In genomic region chr9:96243798-96244197, GRCh38 we compare ENCODE assay signal across 35 cellular contexts. TPM values are rescaled to one million over a fixed set of nuclear protein-coding genes. Genes with fewer than 3 reads are reported as not detected.
"Had no signal": no experiment of that assay in that cellular context is flagged by ENCODE, and none has a peak within 500 bp of the region (broad histone marks: within the 10 kb centered on the region; RNA-seq: fewer than 3 reads in every experiment).

No MANE protein-coding gene starts in this region.

- H3K9me3 Mint-ChIP-seq: activated B cell treated with CpG ODN at 0.5 μM for 24 hours; activated CD4-positive, alpha-beta memory T cell treated with anti-CD3 and anti-CD28 coated beads for 36 hours; activated CD4-positive, alpha-beta T cell treated with anti-CD3 and anti-CD28 coated beads, Interleukin-2, amount 10 ng/mL, durations not matched to agents 24 days and 14 days; activated naive CD4-positive, alpha-beta T cell treated with anti-CD3 and anti-CD28 coated beads, Interleukin-2, amount 10 ng/mL, durations not matched to agents 7 days and 5 days; activated naive CD4-positive, alpha-beta T cell treated with anti-CD3 and anti-CD28 coated beads, Interleukin-2, amount 50 U/mL, for 72 hours; activated naive CD8-positive, alpha-beta T cell treated with anti-CD3 and anti-CD28 coated beads, Interleukin-2, amount 10 ng/mL, durations not matched to agents 7 days and 5 days; activated T-helper 1 cell treated with anti-CD3 and anti-CD28 coated beads, Interleukin-12 subunit alpha, Interleukin-12 subunit beta, Interleukin-2, Interleukin-4 antibody, amounts not matched to agents 30 ng/mL and 10 ng/mL and 1 ng/mL, durations not matched to agents 14 hours and 24 hours and 36 hours; activated T-helper 2 cell treated with anti-CD3 and anti-CD28 coated beads, Interferon-gamma antibody, Interleukin-2, Interleukin-4, amounts not matched to agents 10 μg/mL and 5 μg/mL and 100 μg/mL, durations not matched to agents 14 hours and 24 hours and 36 hours; brain; dendritic cell treated with granulocyte-macrophage colony-stimulating factor and Interleukin-4, amounts not matched to agents 40 ng/mL and 50 ng/mL, for 4 days; endodermal cell; T-helper 2 cell treated with Interferon-gamma antibody and Interleukin-4, amounts not matched to agents 5 μg/mL and 100 μg/mL, for 36 hours had no signal

- H3K4me1 ChIP-seq: ascending aorta, breast epithelium, colonic mucosa had no signal

- H3K4me1 Mint-ChIP-seq: activated B cell treated with CpG ODN at 0.5 μM for 24 hours, endodermal cell had no signal

- H3K4me3 ChIP-seq: ascending aorta, breast epithelium, cardiac muscle cell, colonic mucosa had no signal

- H3K36me3 Mint-ChIP-seq: activated CD4-positive, alpha-beta memory T cell treated with anti-CD3 and anti-CD28 coated beads for 36 hours; activated naive CD4-positive, alpha-beta T cell treated with anti-CD3 and anti-CD28 coated beads, Interleukin-2, amount 10 ng/mL, durations not matched to agents 7 days and 5 days; activated naive CD4-positive, alpha-beta T cell treated with anti-CD3 and anti-CD28 coated beads, Interleukin-2, amount 50 U/mL, for 72 hours; activated naive CD8-positive, alpha-beta T cell treated with anti-CD3 and anti-CD28 coated beads, Interleukin-2, amount 10 ng/mL, durations not matched to agents 7 days and 5 days; brain had no signal

- H3K27me3 ChIP-seq: ascending aorta, cardiac muscle cell, colonic mucosa had no signal

- H3K9me3 ChIP-seq: ascending aorta, colonic mucosa had no signal

- H3K27ac Mint-ChIP-seq: activated B cell treated with CpG ODN at 0.5 μM for 24 hours; activated CD4-positive, alpha-beta memory T cell treated with anti-CD3 and anti-CD28 coated beads for 36 hours; activated CD4-positive, alpha-beta T cell treated with anti-CD3 and anti-CD28 coated beads, Interleukin-2, amount 10 ng/mL, durations not matched to agents 24 days and 14 days; activated CD8-positive, alpha-beta memory T cell treated with anti-CD3 and anti-CD28 coated beads, Interleukin-2, amount 10 ng/mL, durations not matched to agents 7 days and 5 days; activated CD8-positive, alpha-beta T cell treated with anti-CD3 and anti-CD28 coated beads, Interleukin-2, amount 10 ng/mL, durations not matched to agents 7 days and 5 days; activated naive CD4-positive, alpha-beta T cell treated with anti-CD3 and anti-CD28 coated beads, Interleukin-2, amount 10 ng/mL, durations not matched to agents 7 days and 5 days; activated naive CD4-positive, alpha-beta T cell treated with anti-CD3 and anti-CD28 coated beads, Interleukin-2, amount 50 U/mL, for 72 hours; activated naive CD8-positive, alpha-beta T cell treated with anti-CD3 and anti-CD28 coated beads, Interleukin-2, amount 10 ng/mL, durations not matched to agents 7 days and 5 days; activated T-helper 1 cell treated with anti-CD3 and anti-CD28 coated beads, Interleukin-12 subunit alpha, Interleukin-12 subunit beta, Interleukin-2, Interleukin-4 antibody, amounts not matched to agents 30 ng/mL and 10 ng/mL and 1 ng/mL, durations not matched to agents 14 hours and 24 hours and 36 hours; activated T-helper 2 cell treated with anti-CD3 and anti-CD28 coated beads, Interferon-gamma antibody, Interleukin-2, Interleukin-4, amounts not matched to agents 10 μg/mL and 5 μg/mL and 100 μg/mL, durations not matched to agents 14 hours and 24 hours and 36 hours; dendritic cell treated with granulocyte-macrophage colony-stimulating factor and Interleukin-4, amounts not matched to agents 40 ng/mL and 50 ng/mL, for 4 days; endodermal cell; T-helper 17 cell; T-helper 2 cell treated with Interferon-gamma antibody and Interleukin-4, amounts not matched to agents 5 μg/mL and 100 μg/mL, for 36 hours had no signal

- H3K27ac ChIP-seq: ascending aorta, breast epithelium, cardiac muscle cell, colonic mucosa, WERI-Rb-1 had no signal

- H3K4me3 Mint-ChIP-seq: activated B cell treated with CpG ODN at 0.5 μM for 24 hours; activated CD4-positive, alpha-beta memory T cell treated with anti-CD3 and anti-CD28 coated beads for 36 hours; activated CD4-positive, alpha-beta T cell treated with anti-CD3 and anti-CD28 coated beads, Interleukin-2, amount 10 ng/mL, durations not matched to agents 24 days and 14 days; activated CD8-positive, alpha-beta memory T cell treated with anti-CD3 and anti-CD28 coated beads, Interleukin-2, amount 10 ng/mL, durations not matched to agents 7 days and 5 days; activated CD8-positive, alpha-beta T cell treated with anti-CD3 and anti-CD28 coated beads, Interleukin-2, amount 10 ng/mL, durations not matched to agents 7 days and 5 days; activated naive CD4-positive, alpha-beta T cell treated with anti-CD3 and anti-CD28 coated beads, Interleukin-2, amount 10 ng/mL, durations not matched to agents 7 days and 5 days; activated naive CD8-positive, alpha-beta T cell treated with anti-CD3 and anti-CD28 coated beads, Interleukin-2, amount 10 ng/mL, durations not matched to agents 7 days and 5 days; activated T-helper 1 cell treated with anti-CD3 and anti-CD28 coated beads, Interleukin-12 subunit alpha, Interleukin-12 subunit beta, Interleukin-2, Interleukin-4 antibody, amounts not matched to agents 30 ng/mL and 10 ng/mL and 1 ng/mL, durations not matched to agents 14 hours and 24 hours and 36 hours; brain; dendritic cell treated with granulocyte-macrophage colony-stimulating factor and Interleukin-4, amounts not matched to agents 40 ng/mL and 50 ng/mL, for 4 days; endodermal cell; T-helper 17 cell; T-helper 2 cell treated with Interferon-gamma antibody and Interleukin-4, amounts not matched to agents 5 μg/mL and 100 μg/mL, for 36 hours had no signal

- FAIRE-seq: frontal cortex had no signal

- H3K36me3 ChIP-seq: ascending aorta, breast epithelium, cardiac muscle cell, colonic mucosa, WERI-Rb-1 had no signal

- DNase-seq: activated B cell treated with CpG ODN at 0.5 μM for 24 hours; activated CD4-positive, alpha-beta memory T cell treated with anti-CD3 and anti-CD28 coated beads for 36 hours; activated CD4-positive, alpha-beta T cell treated with anti-CD3 and anti-CD28 coated beads, Interleukin-2, amount 10 ng/mL, durations not matched to agents 24 days and 14 days; activated CD8-positive, alpha-beta memory T cell treated with anti-CD3 and anti-CD28 coated beads, Interleukin-2, amount 10 ng/mL, durations not matched to agents 7 days and 5 days; activated CD8-positive, alpha-beta memory T cell treated with anti-CD3 and anti-CD28 coated beads, Interleukin-2, amount 50 U/mL, for 4 hours; activated CD8-positive, alpha-beta T cell treated with anti-CD3 and anti-CD28 coated beads, Interleukin-2, amount 10 ng/mL, durations not matched to agents 7 days and 5 days; activated effector memory CD4-positive, alpha-beta T cell treated with anti-CD3 and anti-CD28 coated beads, Interleukin-2, amount 50 U/mL, for 16 hours; activated naive CD4-positive, alpha-beta T cell treated with anti-CD3 and anti-CD28 coated beads, Interleukin-2, amount 10 ng/mL, durations not matched to agents 7 days and 5 days; activated naive CD8-positive, alpha-beta T cell treated with anti-CD3 and anti-CD28 coated beads, Interleukin-2, amount 10 ng/mL, durations not matched to agents 7 days and 5 days; activated T-cell treated with anti-CD3 and anti-CD28 coated beads, Interleukin-2, amount 50 U/mL, for 1 hour; activated T-cell treated with anti-CD3 and anti-CD28 coated beads, Interleukin-2, amount 50 U/mL, for 48 hours; central memory CD4-positive, alpha-beta T cell; cerebellar nuclear complex; colonic mucosa; dorsolateral prefrontal cortex; effector memory CD4-positive, alpha-beta T cell; foreskin fibroblast; T-helper 1 cell; T-helper 17 cell; T1000; WERI-Rb-1 had no signal

RNA-seq across cellular contexts. Expression of gene HSD17B3, which starts 58.2 kb away (rescaled TPM):
- total RNA-seq: activated B cell treated with CpG ODN at 0.5 μM for 24 hours; activated CD4-positive, alpha-beta memory T cell treated with anti-CD3 and anti-CD28 coated beads for 36 hours; activated CD4-positive, alpha-beta T cell treated with anti-CD3 and anti-CD28 coated beads, Interleukin-2, amount 10 ng/mL, durations not matched to agents 24 days and 14 days; activated CD8-positive, alpha-beta memory T cell treated with anti-CD3 and anti-CD28 coated beads for 36 hours; activated CD8-positive, alpha-beta T cell treated with anti-CD3 and anti-CD28 coated beads, Interleukin-2, amount 10 ng/mL, durations not matched to agents 7 days and 5 days; activated naive CD4-positive, alpha-beta T cell treated with anti-CD3 and anti-CD28 coated beads, Interleukin-2, amount 50 U/mL, for 72 hours; activated T-helper 1 cell treated with anti-CD3 and anti-CD28 coated beads, Interleukin-12 subunit alpha, Interleukin-12 subunit beta, Interleukin-2, Interleukin-4 antibody, amounts not matched to agents 30 ng/mL and 10 ng/mL and 1 ng/mL, durations not matched to agents 14 hours and 24 hours and 36 hours; activated T-helper 2 cell treated with anti-CD3 and anti-CD28 coated beads, Interferon-gamma antibody, Interleukin-2, Interleukin-4, amounts not matched to agents 10 μg/mL and 5 μg/mL and 100 μg/mL, durations not matched to agents 14 hours and 24 hours and 36 hours; ascending aorta; colonic mucosa; epithelial cell of proximal tubule; esophagus mucosa; frontal cortex had no signal
